1 cellular context compared by ENCODE assay signal in the genomic region with DNA sequence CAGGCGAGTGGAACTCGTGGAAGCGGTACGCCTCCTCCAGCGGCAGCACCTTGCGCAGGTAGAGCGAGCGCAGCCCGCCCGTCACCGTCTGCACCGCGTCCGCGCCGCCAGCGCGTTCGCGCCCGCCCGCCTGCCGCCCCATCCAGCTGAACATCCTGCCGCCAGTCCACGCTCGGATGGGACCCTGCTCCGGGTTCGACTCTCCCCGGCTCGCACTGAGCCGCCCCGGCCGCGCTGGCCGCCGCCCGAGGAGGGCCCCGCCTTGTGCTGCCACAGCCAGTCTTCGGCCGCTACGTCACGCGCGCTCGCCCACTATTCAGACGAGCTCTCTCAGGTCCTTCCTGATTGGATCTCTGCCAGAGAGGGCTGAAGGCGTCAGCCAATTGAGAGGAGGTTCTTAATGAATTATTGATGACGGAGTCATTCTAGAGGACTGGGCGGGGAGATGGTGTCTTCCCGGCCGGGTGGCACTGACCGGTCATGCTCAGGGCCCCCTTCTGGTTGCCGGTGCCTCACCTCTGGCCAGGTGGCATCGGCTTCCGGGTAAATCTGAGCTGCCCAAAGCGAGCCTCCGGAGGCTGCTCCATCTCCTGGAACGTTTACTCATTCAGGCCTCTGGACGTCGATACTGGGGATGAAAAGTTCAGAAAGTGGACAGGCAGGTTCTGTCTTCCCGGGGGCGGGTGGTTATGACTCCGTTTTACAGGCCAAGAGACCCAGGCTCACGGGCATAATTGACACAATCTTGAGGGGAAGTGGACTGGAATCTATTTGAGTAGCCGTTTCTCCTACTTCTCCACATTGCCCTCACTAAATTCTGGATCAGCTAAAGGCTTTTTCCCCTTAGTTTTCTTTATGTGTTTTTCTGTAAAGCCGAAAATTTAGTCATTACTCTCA.
TF ChIP-seq lines count a peak whose summit lies in the region.

A gene (minus strand): TSS at position 217 of the 897 bp plus-strand sequence. CDS start 63 bp downstream, at position 154.

TF ChIP-seq in HepG2, 621 proteins besides CTCF, POLR2A, EP300 and RAD21 (continued from another document and continues in another):
- TF ChIP-seq, protein P1, sequence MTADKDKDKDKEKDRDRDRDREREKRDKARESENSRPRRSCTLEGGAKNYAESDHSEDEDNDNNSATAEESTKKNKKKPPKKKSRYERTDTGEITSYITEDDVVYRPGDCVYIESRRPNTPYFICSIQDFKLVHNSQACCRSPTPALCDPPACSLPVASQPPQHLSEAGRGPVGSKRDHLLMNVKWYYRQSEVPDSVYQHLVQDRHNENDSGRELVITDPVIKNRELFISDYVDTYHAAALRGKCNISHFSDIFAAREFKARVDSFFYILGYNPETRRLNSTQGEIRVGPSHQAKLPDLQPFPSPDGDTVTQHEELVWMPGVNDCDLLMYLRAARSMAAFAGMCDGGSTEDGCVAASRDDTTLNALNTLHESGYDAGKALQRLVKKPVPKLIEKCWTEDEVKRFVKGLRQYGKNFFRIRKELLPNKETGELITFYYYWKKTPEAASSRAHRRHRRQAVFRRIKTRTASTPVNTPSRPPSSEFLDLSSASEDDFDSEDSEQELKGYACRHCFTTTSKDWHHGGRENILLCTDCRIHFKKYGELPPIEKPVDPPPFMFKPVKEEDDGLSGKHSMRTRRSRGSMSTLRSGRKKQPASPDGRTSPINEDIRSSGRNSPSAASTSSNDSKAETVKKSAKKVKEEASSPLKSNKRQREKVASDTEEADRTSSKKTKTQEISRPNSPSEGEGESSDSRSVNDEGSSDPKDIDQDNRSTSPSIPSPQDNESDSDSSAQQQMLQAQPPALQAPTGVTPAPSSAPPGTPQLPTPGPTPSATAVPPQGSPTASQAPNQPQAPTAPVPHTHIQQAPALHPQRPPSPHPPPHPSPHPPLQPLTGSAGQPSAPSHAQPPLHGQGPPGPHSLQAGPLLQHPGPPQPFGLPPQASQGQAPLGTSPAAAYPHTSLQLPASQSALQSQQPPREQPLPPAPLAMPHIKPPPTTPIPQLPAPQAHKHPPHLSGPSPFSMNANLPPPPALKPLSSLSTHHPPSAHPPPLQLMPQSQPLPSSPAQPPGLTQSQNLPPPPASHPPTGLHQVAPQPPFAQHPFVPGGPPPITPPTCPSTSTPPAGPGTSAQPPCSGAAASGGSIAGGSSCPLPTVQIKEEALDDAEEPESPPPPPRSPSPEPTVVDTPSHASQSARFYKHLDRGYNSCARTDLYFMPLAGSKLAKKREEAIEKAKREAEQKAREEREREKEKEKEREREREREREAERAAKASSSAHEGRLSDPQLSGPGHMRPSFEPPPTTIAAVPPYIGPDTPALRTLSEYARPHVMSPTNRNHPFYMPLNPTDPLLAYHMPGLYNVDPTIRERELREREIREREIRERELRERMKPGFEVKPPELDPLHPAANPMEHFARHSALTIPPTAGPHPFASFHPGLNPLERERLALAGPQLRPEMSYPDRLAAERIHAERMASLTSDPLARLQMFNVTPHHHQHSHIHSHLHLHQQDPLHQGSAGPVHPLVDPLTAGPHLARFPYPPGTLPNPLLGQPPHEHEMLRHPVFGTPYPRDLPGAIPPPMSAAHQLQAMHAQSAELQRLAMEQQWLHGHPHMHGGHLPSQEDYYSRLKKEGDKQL (CRISPR knock-in tag; IDR thresholded peaks at IDR 0.05; ENCODE audit: low read depth) = no peak
- TF ChIP-seq THYN1 (CRISPR knock-in tag; IDR thresholded peaks at IDR 0.05; ENCODE audit: borderline replicate concordance, low read depth) = no peak
- no peak for TF ChIP-seq KDM6A (CRISPR knock-in tag; IDR thresholded peaks at IDR 0.05; ENCODE audit: low read depth)
- TF ChIP-seq EHMT2 (IDR thresholded peaks at IDR 0.05; ENCODE audit: borderline replicate concordance, low read depth, low read length) = no peak
- no peak for TF ChIP-seq SRSF4 (IDR thresholded peaks at IDR 0.05; ENCODE audit: low read depth, low read length, poor library complexity, severe bottlenecking)
- TF ChIP-seq CENPX (CRISPR knock-in tag; IDR thresholded peaks at IDR 0.05) = no peak
- no peak for TF ChIP-seq ZNF777 (CRISPR knock-in tag; IDR thresholded peaks at IDR 0.05)
- no peak for TF ChIP-seq ZSCAN21 (CRISPR knock-in tag; IDR thresholded peaks at IDR 0.05; ENCODE audit: borderline replicate concordance)
- no peak for TF ChIP-seq ZNF274 (CRISPR knock-in tag; IDR thresholded peaks at IDR 0.05)
- TF ChIP-seq ZNF10 (CRISPR knock-in tag; IDR thresholded peaks at IDR 0.05; ENCODE audit: borderline replicate concordance, low read depth) = no peak
- no peak; the same call in 1 of the 2 replicates for TF ChIP-seq ZNF614 (CRISPR knock-in tag; IDR thresholded peaks at IDR 0.05; ENCODE audit: borderline replicate concordance)
- TF ChIP-seq, protein P2, sequence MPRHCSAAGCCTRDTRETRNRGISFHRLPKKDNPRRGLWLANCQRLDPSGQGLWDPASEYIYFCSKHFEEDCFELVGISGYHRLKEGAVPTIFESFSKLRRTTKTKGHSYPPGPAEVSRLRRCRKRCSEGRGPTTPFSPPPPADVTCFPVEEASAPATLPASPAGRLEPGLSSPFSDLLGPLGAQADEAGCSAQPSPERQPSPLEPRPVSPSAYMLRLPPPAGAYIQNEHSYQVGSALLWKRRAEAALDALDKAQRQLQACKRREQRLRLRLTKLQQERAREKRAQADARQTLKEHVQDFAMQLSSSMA (CRISPR knock-in tag; IDR thresholded peaks at IDR 0.05) = no peak
- peak; percentile 96 for TF ChIP-seq HNRNPL (IDR thresholded peaks at IDR 0.05; ENCODE audit: low read depth, low read length)
- TF ChIP-seq ZNF30 (CRISPR knock-in tag; IDR thresholded peaks at IDR 0.05) = no peak
- TF ChIP-seq MIXL1 (CRISPR knock-in tag; IDR thresholded peaks at IDR 0.05) = peak; percentile 81; the same call in 1 of the 2 replicates
- TF ChIP-seq, protein P3, sequence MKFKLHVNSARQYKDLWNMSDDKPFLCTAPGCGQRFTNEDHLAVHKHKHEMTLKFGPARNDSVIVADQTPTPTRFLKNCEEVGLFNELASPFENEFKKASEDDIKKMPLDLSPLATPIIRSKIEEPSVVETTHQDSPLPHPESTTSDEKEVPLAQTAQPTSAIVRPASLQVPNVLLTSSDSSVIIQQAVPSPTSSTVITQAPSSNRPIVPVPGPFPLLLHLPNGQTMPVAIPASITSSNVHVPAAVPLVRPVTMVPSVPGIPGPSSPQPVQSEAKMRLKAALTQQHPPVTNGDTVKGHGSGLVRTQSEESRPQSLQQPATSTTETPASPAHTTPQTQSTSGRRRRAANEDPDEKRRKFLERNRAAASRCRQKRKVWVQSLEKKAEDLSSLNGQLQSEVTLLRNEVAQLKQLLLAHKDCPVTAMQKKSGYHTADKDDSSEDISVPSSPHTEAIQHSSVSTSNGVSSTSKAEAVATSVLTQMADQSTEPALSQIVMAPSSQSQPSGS (CRISPR knock-in tag; IDR thresholded peaks at IDR 0.05) = peak; percentile 69; the same call in 1 of the 2 replicates
- TF ChIP-seq MLLT10 (CRISPR knock-in tag; IDR thresholded peaks at IDR 0.05) = no peak
- no peak for TF ChIP-seq ZSCAN20 (CRISPR knock-in tag; IDR thresholded peaks at IDR 0.05; ENCODE audit: borderline replicate concordance)
- TF ChIP-seq ZBTB21 (CRISPR knock-in tag; IDR thresholded peaks at IDR 0.05) = no peak
- TF ChIP-seq NONO (IDR thresholded peaks at IDR 0.05) = no peak
- peak; percentile 78; the same call in 1 of the 2 replicates for TF ChIP-seq NONO (CRISPR knock-in tag; conservative IDR thresholded peaks at IDR 0.05)
- TF ChIP-seq, protein P4, sequence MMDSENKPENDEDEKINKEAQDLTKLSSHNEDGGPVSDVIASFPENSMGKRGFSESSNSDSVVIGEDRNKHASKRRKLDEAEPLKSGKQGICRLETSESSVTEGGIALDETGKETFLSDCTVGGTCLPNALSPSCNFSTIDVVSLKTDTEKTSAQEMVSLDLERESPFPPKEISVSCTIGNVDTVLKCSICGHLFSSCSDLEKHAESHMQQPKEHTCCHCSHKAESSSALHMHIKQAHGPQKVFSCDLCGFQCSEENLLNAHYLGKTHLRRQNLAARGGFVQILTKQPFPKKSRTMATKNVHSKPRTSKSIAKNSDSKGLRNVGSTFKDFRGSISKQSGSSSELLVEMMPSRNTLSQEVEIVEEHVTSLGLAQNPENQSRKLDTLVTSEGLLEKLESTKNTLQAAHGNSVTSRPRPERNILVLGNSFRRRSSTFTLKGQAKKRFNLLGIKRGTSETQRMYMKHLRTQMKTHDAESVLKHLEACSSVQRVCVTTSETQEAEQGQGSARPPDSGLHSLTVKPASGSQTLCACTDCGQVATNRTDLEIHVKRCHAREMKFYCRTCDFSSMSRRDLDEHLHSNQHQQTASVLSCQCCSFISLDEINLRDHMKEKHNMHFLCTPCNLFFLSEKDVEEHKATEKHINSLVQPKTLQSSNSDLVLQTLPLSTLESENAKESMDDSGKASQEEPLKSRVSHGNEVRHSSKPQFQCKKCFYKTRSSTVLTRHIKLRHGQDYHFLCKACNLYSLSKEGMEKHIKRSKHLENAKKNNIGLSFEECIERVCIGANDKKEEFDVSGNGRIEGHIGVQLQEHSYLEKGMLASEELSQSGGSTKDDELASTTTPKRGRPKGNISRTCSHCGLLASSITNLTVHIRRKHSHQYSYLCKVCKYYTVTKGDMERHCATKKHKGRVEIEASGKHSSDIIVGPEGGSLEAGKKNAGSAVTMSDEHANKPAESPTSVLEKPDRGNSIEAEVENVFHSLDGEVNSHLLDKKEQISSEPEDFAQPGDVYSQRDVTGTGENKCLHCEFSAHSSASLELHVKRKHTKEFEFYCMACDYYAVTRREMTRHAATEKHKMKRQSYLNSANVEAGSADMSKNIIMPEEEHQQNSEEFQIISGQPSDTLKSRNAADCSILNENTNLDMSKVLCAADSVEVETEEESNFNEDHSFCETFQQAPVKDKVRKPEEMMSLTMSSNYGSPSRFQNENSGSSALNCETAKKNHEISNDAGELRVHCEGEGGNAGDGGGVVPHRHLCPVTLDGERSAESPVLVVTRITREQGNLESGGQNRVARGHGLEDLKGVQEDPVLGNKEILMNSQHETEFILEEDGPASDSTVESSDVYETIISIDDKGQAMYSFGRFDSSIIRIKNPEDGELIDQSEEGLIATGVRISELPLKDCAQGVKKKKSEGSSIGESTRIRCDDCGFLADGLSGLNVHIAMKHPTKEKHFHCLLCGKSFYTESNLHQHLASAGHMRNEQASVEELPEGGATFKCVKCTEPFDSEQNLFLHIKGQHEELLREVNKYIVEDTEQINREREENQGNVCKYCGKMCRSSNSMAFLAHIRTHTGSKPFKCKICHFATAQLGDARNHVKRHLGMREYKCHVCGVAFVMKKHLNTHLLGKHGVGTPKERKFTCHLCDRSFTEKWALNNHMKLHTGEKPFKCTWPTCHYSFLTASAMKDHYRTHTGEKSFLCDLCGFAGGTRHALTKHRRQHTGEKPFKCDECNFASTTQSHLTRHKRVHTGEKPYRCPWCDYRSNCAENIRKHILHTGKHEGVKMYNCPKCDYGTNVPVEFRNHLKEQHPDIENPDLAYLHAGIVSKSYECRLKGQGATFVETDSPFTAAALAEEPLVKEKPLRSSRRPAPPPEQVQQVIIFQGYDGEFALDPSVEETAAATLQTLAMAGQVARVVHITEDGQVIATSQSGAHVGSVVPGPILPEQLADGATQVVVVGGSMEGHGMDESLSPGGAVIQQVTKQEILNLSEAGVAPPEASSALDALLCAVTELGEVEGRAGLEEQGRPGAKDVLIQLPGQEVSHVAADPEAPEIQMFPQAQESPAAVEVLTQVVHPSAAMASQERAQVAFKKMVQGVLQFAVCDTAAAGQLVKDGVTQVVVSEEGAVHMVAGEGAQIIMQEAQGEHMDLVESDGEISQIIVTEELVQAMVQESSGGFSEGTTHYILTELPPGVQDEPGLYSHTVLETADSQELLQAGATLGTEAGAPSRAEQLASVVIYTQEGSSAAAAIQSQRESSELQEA (CRISPR knock-in tag; IDR thresholded peaks at IDR 0.05; ENCODE audit: not compliant biosample characterization) = peak; percentile 46
- TF ChIP-seq RARG (CRISPR knock-in tag; IDR thresholded peaks at IDR 0.05; ENCODE audit: low read depth) = no peak
- no peak for TF ChIP-seq ZFP37 (CRISPR knock-in tag; IDR thresholded peaks at IDR 0.05; ENCODE audit: borderline replicate concordance)
- no peak for TF ChIP-seq PITX1 (CRISPR knock-in tag; IDR thresholded peaks at IDR 0.05)
- TF ChIP-seq ARNT2 (CRISPR knock-in tag; IDR thresholded peaks at IDR 0.05; ENCODE audit: low read depth) = peak; percentile 62; the same call in 1 of the 2 replicates
- TF ChIP-seq, protein P5, sequence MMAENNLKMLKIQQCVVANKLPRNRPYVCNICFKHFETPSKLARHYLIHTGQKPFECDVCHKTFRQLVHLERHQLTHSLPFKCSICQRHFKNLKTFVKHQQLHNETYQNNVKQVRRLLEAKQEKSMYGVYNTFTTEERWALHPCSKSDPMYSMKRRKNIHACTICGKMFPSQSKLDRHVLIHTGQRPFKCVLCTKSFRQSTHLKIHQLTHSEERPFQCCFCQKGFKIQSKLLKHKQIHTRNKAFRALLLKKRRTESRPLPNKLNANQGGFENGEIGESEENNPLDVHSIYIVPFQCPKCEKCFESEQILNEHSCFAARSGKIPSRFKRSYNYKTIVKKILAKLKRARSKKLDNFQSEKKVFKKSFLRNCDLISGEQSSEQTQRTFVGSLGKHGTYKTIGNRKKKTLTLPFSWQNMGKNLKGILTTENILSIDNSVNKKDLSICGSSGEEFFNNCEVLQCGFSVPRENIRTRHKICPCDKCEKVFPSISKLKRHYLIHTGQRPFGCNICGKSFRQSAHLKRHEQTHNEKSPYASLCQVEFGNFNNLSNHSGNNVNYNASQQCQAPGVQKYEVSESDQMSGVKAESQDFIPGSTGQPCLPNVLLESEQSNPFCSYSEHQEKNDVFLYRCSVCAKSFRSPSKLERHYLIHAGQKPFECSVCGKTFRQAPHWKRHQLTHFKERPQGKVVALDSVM (CRISPR knock-in tag; IDR thresholded peaks at IDR 0.05) = no peak
- TF ChIP-seq HCFC1 (IDR thresholded peaks at IDR 0.05; ENCODE audit: low read depth, low read length) = no peak
- 0 out of 2 replicates have a peak, but pooled peaks have one; percentile 43 for TF ChIP-seq ZNF543 (CRISPR knock-in tag; IDR thresholded peaks at IDR 0.05)
- TF ChIP-seq ELF1 (CRISPR knock-in tag; IDR thresholded peaks at IDR 0.05) = peak; percentile 85
- TF ChIP-seq, protein P6, sequence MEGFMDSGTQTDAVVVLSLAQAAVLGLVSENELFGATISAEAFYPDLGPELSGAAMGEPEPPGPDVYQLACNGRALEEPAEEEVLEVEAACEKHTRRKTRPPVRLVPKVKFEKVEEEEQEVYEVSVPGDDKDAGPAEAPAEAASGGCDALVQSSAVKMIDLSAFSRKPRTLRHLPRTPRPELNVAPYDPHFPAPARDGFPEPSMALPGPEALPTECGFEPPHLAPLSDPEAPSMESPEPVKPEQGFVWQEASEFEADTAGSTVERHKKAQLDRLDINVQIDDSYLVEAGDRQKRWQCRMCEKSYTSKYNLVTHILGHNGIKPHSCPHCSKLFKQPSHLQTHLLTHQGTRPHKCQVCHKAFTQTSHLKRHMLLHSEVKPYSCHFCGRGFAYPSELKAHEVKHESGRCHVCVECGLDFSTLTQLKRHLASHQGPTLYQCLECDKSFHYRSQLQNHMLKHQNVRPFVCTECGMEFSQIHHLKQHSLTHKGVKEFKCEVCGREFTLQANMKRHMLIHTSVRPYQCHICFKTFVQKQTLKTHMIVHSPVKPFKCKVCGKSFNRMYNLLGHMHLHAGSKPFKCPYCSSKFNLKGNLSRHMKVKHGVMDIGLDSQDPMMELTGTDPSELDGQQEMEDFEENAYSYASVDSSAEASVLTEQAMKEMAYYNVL (CRISPR knock-in tag; IDR thresholded peaks at IDR 0.05; ENCODE audit: borderline replicate concordance) = peak; percentile 30; the same call in 1 of the 2 replicates
- TF ChIP-seq, protein P7, sequence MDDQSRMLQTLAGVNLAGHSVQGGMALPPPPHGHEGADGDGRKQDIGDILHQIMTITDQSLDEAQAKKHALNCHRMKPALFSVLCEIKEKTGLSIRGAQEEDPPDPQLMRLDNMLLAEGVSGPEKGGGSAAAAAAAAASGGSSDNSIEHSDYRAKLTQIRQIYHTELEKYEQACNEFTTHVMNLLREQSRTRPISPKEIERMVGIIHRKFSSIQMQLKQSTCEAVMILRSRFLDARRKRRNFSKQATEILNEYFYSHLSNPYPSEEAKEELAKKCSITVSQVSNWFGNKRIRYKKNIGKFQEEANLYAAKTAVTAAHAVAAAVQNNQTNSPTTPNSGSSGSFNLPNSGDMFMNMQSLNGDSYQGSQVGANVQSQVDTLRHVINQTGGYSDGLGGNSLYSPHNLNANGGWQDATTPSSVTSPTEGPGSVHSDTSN (CRISPR knock-in tag; IDR thresholded peaks at IDR 0.05; ENCODE audit: borderline replicate concordance) = no peak
